ENCODE assay signal across 16 cellular contexts in the genomic region with DNA sequence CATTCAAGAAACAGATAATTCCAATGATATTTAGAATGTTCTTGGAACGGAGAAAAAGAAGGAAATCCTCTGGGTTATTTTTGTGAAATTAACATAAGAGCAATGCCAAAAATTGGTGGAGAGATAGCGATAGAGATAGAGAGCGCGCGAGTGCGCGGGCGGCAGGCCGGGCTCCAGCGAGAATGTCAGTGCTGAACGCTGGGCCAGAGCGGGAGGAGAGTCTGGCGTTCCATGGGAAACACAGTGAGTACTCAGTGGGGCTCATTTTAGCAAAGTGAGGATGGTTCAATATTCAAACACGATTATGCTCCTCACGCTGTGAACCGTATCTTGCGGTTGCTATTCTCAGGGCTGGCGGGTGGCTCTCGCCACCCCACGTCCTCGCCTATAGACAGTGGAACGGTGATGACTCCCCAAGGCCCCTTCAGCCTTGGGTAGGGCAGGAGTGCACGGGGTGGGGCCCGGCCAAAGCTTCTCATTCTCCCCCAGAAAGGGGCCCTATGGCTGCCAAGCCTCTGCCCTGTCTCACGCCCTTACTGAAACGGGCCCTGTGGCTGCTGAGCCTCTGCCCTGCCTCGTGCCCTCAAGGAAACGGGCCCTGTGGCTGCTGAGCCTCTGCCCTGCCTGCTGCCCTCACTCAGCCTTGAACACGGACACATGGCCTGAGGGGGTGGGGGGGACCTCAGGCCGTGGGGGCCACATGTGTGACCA. TPM values are rescaled to one million over a fixed set of nuclear protein-coding genes. Genes with fewer than 3 reads are reported as not detected.
DNase-seq lines count a peak whose midpoint lies in the region; ATAC-seq and TF ChIP-seq lines count a peak whose summit lies in the region.
"Had no signal": no experiment of that assay in that cellular context is flagged by ENCODE, and none has a peak within 500 bp of the region (broad histone marks: within the 10 kb centered on the region; RNA-seq: fewer than 3 reads in every experiment).

No MANE protein-coding gene starts in this region.

- BruUV-seq in mammary epithelial cell (replicated peaks; lab: Mats Ljungman, UMichigan): no TSS peak

- H3K27ac ChIP-seq in dorsolateral prefrontal cortex: peak overlapping the region in 10 of 59 donors; percentile 12 to 73 (median 56)
- no peak overlapping the region for H3K27ac ChIP-seq in neural progenitor cell
- H3K27ac ChIP-seq in mammary epithelial cell (ENCODE audit: insufficient read depth, low read depth, low read length): no peak overlapping the region
- H3K27ac ChIP-seq: PC-9 had no signal

- H3K4me3 ChIP-seq in dorsolateral prefrontal cortex: no peak overlapping the region
- H3K4me3 ChIP-seq in neural progenitor cell: no peak overlapping the region
- H3K4me3 ChIP-seq in mammary epithelial cell (replicated peaks in 1 of 3; ENCODE audit: insufficient read depth in 1 of 3, low read depth in 2 of 3, low read length in 3 of 3): no peak overlapping the region
- H3K4me3 ChIP-seq: GM12878, PC-9 had no signal

- H3K4me2 ChIP-seq in neural progenitor cell (no peak overlapping the region), mammary epithelial cell (ENCODE audit: insufficient read depth, low read depth, low read length) (no peak overlapping the region)
- H3K4me2 ChIP-seq: PC-9 had no signal

- CTCF ChIA-PET in mammary epithelial cell (lab: Charles Lee; ENCODE audit: low non-redundant PET): no interaction called here

- H3K9me3 ChIP-seq in neural progenitor cell (ENCODE audit: low read depth): no peaks in the 10 kb centered on the region
- H3K9me3 ChIP-seq in mammary epithelial cell (replicated peaks; ENCODE audit: insufficient read depth, low read length): no peaks in the 10 kb centered on the region

- H3K36me3 Mint-ChIP-seq in neural progenitor cell (no peaks in the 10 kb centered on the region), HFFc6 (ENCODE audit: low read depth) (peaks cover 5% of the 10 kb centered on the region; the same call in 1 of the 2 replicates)
- H3K36me3 Mint-ChIP-seq: CD14-positive monocyte had no signal

- WGBS in mammary epithelial cell (ENCODE audit: low coverage, missing lambda C conversion rate): 73% methylated on average over 19 of the region's 30 CpGs

- H4K20me1 ChIP-seq in neural progenitor cell (ENCODE audit: low read depth) (no peaks in the 10 kb centered on the region), mammary epithelial cell (ENCODE audit: insufficient read depth, low read length) (no peaks in the 10 kb centered on the region)

- no peaks in the 10 kb centered on the region for H3F3A ChIP-seq in neural progenitor cell (ENCODE audit: low read depth)

- H3K9ac ChIP-seq in neural progenitor cell (no peak overlapping the region), mammary epithelial cell (ENCODE audit: insufficient read depth, low read length) (no peak overlapping the region)

- peak; percentile 35 for ATAC-seq in left ventricle myocardium superior
- ATAC-seq in left cardiac atrium: no peak
- ATAC-seq: GM12878 had no signal

- no peaks in the 10 kb centered on the region for H3K4me1 ChIP-seq in neural progenitor cell
- H3K4me1 ChIP-seq in mammary epithelial cell (ENCODE audit: insufficient read depth, low read length): no peaks in the 10 kb centered on the region

- H3K4me1 Mint-ChIP-seq in neural progenitor cell (no peaks in the 10 kb centered on the region), HFFc6 (ENCODE audit: low read depth) (no peaks in the 10 kb centered on the region)
- H3K4me1 Mint-ChIP-seq: CD14-positive monocyte had no signal

- intact Hi-C loops in left ventricle myocardium superior (cut with micrococcal nuclease) (no loop called here), left cardiac atrium (cut with DNase I) (no loop called here), dorsolateral prefrontal cortex (cut with DNase I) (no loop called here), mammary epithelial cell (cut with micrococcal nuclease) (no loop called here)

- H2AFZ ChIP-seq in neural progenitor cell (replicated peaks): no peak overlapping the region
- no peak overlapping the region for H2AFZ ChIP-seq in mammary epithelial cell (ENCODE audit: low read depth, low read length)
- H2AFZ ChIP-seq: PC-9 had no signal

- H3K27me3 ChIP-seq in dorsolateral prefrontal cortex (peaks cover 0 to 4% (median 0%) of the 10 kb centered on the region in 45 donors), neural progenitor cell (peaks cover 83% of the 10 kb centered on the region), mammary epithelial cell (ENCODE audit: insufficient read depth, low read length) (no peaks in the 10 kb centered on the region)

- in situ Hi-C loops in mammary epithelial cell (cut with MboI; ENCODE audit: low sequenced_read_pairs in 2 of 2): no loop called here

- TF ChIP-seq CTCF in dorsolateral prefrontal cortex (IDR thresholded peaks at IDR 0.05 in 54 of 56, conservative IDR thresholded peaks at IDR 0.05 in 2 of 56; ENCODE audit: low read depth in 1 of 56, partially characterized antibody in 56 of 56): no peak
- no peak for TF ChIP-seq CTCF in neural progenitor cell (IDR thresholded peaks at IDR 0.05)
- no peak for TF ChIP-seq CTCF in mammary epithelial cell (conservative IDR thresholded peaks at IDR 0.05 in 1 of 2, IDR thresholded peaks at IDR 0.05 in 1 of 2; ENCODE audit: extremely low read depth in 1 of 2, insufficient read depth in 1 of 2, low read depth in 1 of 2, low read length in 2 of 2)
- TF ChIP-seq CTCF in HFFc6 (IDR thresholded peaks at IDR 0.05): no peak

- DNase-seq in left ventricle myocardium superior (no peak), left cardiac atrium (no peak), dorsolateral prefrontal cortex (peak in 8 of 10 donors; percentile 46 to 84 (median 76)), neural progenitor cell (ENCODE audit: low spot score) (no peak), mammary epithelial cell (no peak), retina (no peak), NCI-H774 (lab: John Stamatoyannopoulos, UW) (no peak), HFFc6 (no peak)
- DNase-seq: COR-L47, HCEC 1CT, KBM-7, NCI-H1092, NCI-H446, PC-9 had no signal

- H3K27ac Mint-ChIP-seq in neural progenitor cell (peak overlapping the region; percentile 21), HFFc6 (no peak overlapping the region)
- H3K27ac Mint-ChIP-seq: CD14-positive monocyte had no signal

- H3K79me2 ChIP-seq in neural progenitor cell (ENCODE audit: low read depth) (no peaks in the 10 kb centered on the region), mammary epithelial cell (ENCODE audit: insufficient read depth, low read length) (no peaks in the 10 kb centered on the region)

- H3K9me3 Mint-ChIP-seq in neural progenitor cell (peaks cover 2% of the 10 kb centered on the region), HFFc6 (peaks cover 4% of the 10 kb centered on the region; the same call in 1 of the 2 replicates)

- H3K36me3 ChIP-seq in neural progenitor cell: no peaks in the 10 kb centered on the region
- H3K36me3 ChIP-seq in mammary epithelial cell (ENCODE audit: insufficient read depth, low read length): no peaks in the 10 kb centered on the region

- H3K4me3 Mint-ChIP-seq in neural progenitor cell (no peak overlapping the region), HFFc6 (no peak overlapping the region)
- H3K4me3 Mint-ChIP-seq: CD14-positive monocyte had no signal

- H3K27me3 Mint-ChIP-seq in neural progenitor cell (ENCODE audit: insufficient read depth, low read depth) (peaks cover 24% of the 10 kb centered on the region), HFFc6 (ENCODE audit: insufficient read depth) (peaks cover 29% of the 10 kb centered on the region)

- dilution Hi-C loops in mammary epithelial cell (cut with HindIII; ENCODE audit: low sequenced_read_pairs): no loop called here

RNA-seq across cellular contexts. Expression of a gene that starts 16.9 kb away (rescaled TPM):
- total RNA-seq in left ventricle myocardium superior (4.4 TPM), left cardiac atrium (1 to 10 TPM; 5.6 to 9.4 TPM), dorsolateral prefrontal cortex (100 to 1,000 TPM in 117 of 120 experiments, 10 to 100 TPM in 3; 50.4 to 376 (median 222) TPM), neural progenitor cell (ENCODE audit: low replicate concordance) (not detected in 2 replicates), mammary epithelial cell (1 to 10 TPM in 1 of 2 donors, not detected in 1; 1.1 TPM)
- polyA plus RNA-seq in mammary epithelial cell: 0.22 TPM
- polyA minus RNA-seq in mammary epithelial cell: not detected
- total RNA-seq in HFFc6 (2021; fragmentation: NEBNext Ultra II Directional; extraction: Animal tissue kit (Norgen Biotek cat#: 25700)): under 1 TPM in 5 of 6 experiments, not detected in 1; 0.12 to 0.32 (median 0.20) TPM
- polyA plus RNA-seq: CD14-positive monocyte had no signal

Comparison
In these comparisons a context has a peak if more than half of its experiments do, and no peak if none do; other contexts are left out.
1. DNase-seq: peak in dorsolateral prefrontal cortex (8 of 10); none in left ventricle myocardium superior (single experiment), left cardiac atrium (single experiment), neural progenitor cell (single experiment), mammary epithelial cell (single experiment), retina (single experiment), NCI-H774 (single experiment) and HFFc6 (single experiment).